In genomic region chr1:181166377-181167196, GRCh38 we compare ENCODE assay signal across 8 cellular contexts.
DNase-seq lines count a peak whose midpoint lies in the region; ATAC-seq and TF ChIP-seq lines count a peak whose summit lies in the region.

No MANE protein-coding gene starts in this region.

- H3K9ac ChIP-seq in liver (ENCODE audit: low read depth in 1 of 2, low read length in 2 of 2) = no peak overlapping the region

- peaks cover 18% of the 10 kb centered on the region for H3K9me3 Mint-ChIP-seq in CD4-positive, alpha-beta T cell
- H3K9me3 Mint-ChIP-seq in chondrocyte (ENCODE audit: low read depth) = peaks cover 23% of the 10 kb centered on the region

- H3K4me3 Mint-ChIP-seq in CD4-positive, alpha-beta T cell = peak overlapping the region; percentile 75
- no peak overlapping the region for H3K4me3 Mint-ChIP-seq in chondrocyte (ENCODE audit: unreplicated experiment)

- CTCF ChIA-PET in CD4-positive, alpha-beta T cell (lab: Charles Lee) = interaction anchor here (0.7 to 3.4 kb wide), 5 partner anchors 10 to 129 kb away, joined by 4 to 18 read pairs (median 13); no protein-coding TSS in a partner anchor

- intact Hi-C loops in CD4-positive, alpha-beta T cell (cut with DNase I, micrococcal nuclease) = loop anchor here (1.0 to 5.0 kb wide), 10 partner anchors 18 to 652 kb away; no protein-coding TSS in a partner anchor

- no peaks in the 10 kb centered on the region for H3K27me3 ChIP-seq in CD4-positive, alpha-beta T cell (ENCODE audit: control insufficient read depth, insufficient read depth, low read length)
- no peaks in the 10 kb centered on the region for H3K27me3 ChIP-seq in liver (ENCODE audit: control insufficient read depth in 4 of 4, insufficient read depth in 4 of 4, low read length in 3 of 4)

- POLR2A ChIA-PET in CD4-positive, alpha-beta T cell (lab: Charles Lee) = interaction anchor here (0.6 to 2.1 kb wide), 6 partner anchors 15 to 131 kb away, joined by 3 to 13 read pairs (median 6); partner anchors contain the start of gene IER5

- no peaks in the 10 kb centered on the region for H3K36me3 ChIP-seq in liver (ENCODE audit: control insufficient read depth in 4 of 4, insufficient read depth in 3 of 4, low read depth in 1 of 4, low read length in 3 of 4)

- peak; percentile 100 for ATAC-seq in CD4-positive, alpha-beta T cell (ENCODE audit: poor library complexity)
- ATAC-seq in GM19328 (IDR thresholded peaks at IDR 0.05; ENCODE audit: unreplicated experiment) = peak; percentile 95
- peak; percentile 96 for ATAC-seq in HG03432 (IDR thresholded peaks at IDR 0.05; ENCODE audit: unreplicated experiment)

- peaks cover 0 to 2% (median 0%) of the 10 kb centered on the region in 4 donors for H3K4me1 ChIP-seq in liver (ENCODE audit: control insufficient read depth in 4 of 4, insufficient read depth in 4 of 4, low read length in 3 of 4)

- peak; percentile 94 for TF ChIP-seq CTCF in CD4-positive, alpha-beta T cell (IDR thresholded peaks at IDR 0.05)
- peak; percentile 95 for TF ChIP-seq CTCF in chondrocyte (IDR thresholded peaks at IDR 0.05)
- TF ChIP-seq CTCF in liver (IDR thresholded peaks at IDR 0.05; ENCODE audit: low read depth, low read length, missing input control) = peak; percentile 96

- H3K4me1 Mint-ChIP-seq in CD4-positive, alpha-beta T cell (ENCODE audit: low read depth) = peaks cover 7% of the 10 kb centered on the region
- H3K4me1 Mint-ChIP-seq in chondrocyte (ENCODE audit: low read depth) = peaks cover 3% of the 10 kb centered on the region

- no peaks in the 10 kb centered on the region for H3K27me3 Mint-ChIP-seq in CD4-positive, alpha-beta T cell
- peaks cover 7% of the 10 kb centered on the region for H3K27me3 Mint-ChIP-seq in chondrocyte (ENCODE audit: low read depth)

- peaks cover 30% of the 10 kb centered on the region for H3K9me3 ChIP-seq in CD4-positive, alpha-beta T cell (ENCODE audit: control insufficient read depth, low read length)
- peaks cover 0 to 17% (median 2%) of the 10 kb centered on the region in 4 donors for H3K9me3 ChIP-seq in liver (ENCODE audit: control insufficient read depth in 4 of 4, low read length in 3 of 4)

- H3K36me3 Mint-ChIP-seq in CD4-positive, alpha-beta T cell (ENCODE audit: low read depth) = peaks cover 4% of the 10 kb centered on the region
- H3K36me3 Mint-ChIP-seq in chondrocyte (ENCODE audit: low read depth) = peaks cover 5% of the 10 kb centered on the region

- TF ChIP-seq RAD21 in liver (IDR thresholded peaks at IDR 0.05) = peak; percentile 92 to 93

- H3K27ac Mint-ChIP-seq in CD4-positive, alpha-beta T cell = peak overlapping the region; percentile 7
- no peak overlapping the region for H3K27ac Mint-ChIP-seq in chondrocyte (ENCODE audit: unreplicated experiment)

- no peak overlapping the region for H3K4me3 ChIP-seq in liver (ENCODE audit: low read depth in 1 of 3, low read length in 3 of 3)

- 35% methylated on average over 14 of the region's 14 CpGs for WGBS in liver

- peak; percentile 53 to 75 (median 62) for DNase-seq in CD4-positive, alpha-beta T cell
- DNase-seq in NCI-H446 treated with DMSO at 0.1 percent for 48 hours (lab: John Stamatoyannopoulos, UW) (peak; percentile 82), chondrocyte (ENCODE audit: low spot score) (no peak)
- DNase-seq in activated CD4-positive, CD25-positive, alpha-beta regulatory T cell treated with anti-CD3 and anti-CD28 coated beads, Interleukin-2, amount 50 U/mL, for 16 hours (ENCODE audit: low read depth, low spot score) = peak; percentile 42
- peak; percentile 44 to 65 (median 64) for DNase-seq in stimulated activated CD4-positive, alpha-beta T cell treated with anti-CD3 and anti-CD28 coated beads, TNF-alpha, amount 100 ng/mL, for 24 hours (ENCODE audit: low read depth in 3 of 3)

- H3K27ac ChIP-seq in CD4-positive, alpha-beta T cell (ENCODE audit: low read depth, low read length) = no peak overlapping the region
- no peak overlapping the region for H3K27ac ChIP-seq in liver (ENCODE audit: low read depth in 1 of 2, low read length in 2 of 2)

TF ChIP-seq in liver, 16 proteins besides CTCF, POLR2A, EP300 and RAD21:
- peak; percentile 42 for TF ChIP-seq YY1 (IDR thresholded peaks at IDR 0.05)
- TF ChIP-seq FOXA1 (IDR thresholded peaks at IDR 0.05) = no peak
